ENCODE assay signal across 17 cellular contexts in genomic region chr5:78628260-78629024, GRCh38. TPM values are rescaled to one million over a fixed set of nuclear protein-coding genes. Genes with fewer than 3 reads are reported as not detected.
DNase-seq lines count a peak whose midpoint lies in the region; FAIRE-seq and TF ChIP-seq lines count a peak whose summit lies in the region.
"Had no signal": no experiment of that assay in that cellular context is flagged by ENCODE, and none has a peak within 500 bp of the region (broad histone marks: within the 10 kb centered on the region; RNA-seq: fewer than 3 reads in every experiment).

No MANE protein-coding gene starts in this region.

- H3K79me1 ChIP-seq in mesenchymal stem cell (replicated peaks; ENCODE audit: low read length, poor library complexity, severe bottlenecking) = peaks cover 30% of the 10 kb centered on the region

- H3K79me2 ChIP-seq in astrocyte (ENCODE audit: insufficient read depth, low read length) = peaks cover 48% of the 10 kb centered on the region

- H3K9ac ChIP-seq in astrocyte (ENCODE audit: low read length) (peak overlapping the region; percentile 2), mesenchymal stem cell (ENCODE audit: low read length) (no peak overlapping the region)

- H3K18ac ChIP-seq in mesenchymal stem cell (ENCODE audit: low read depth in 1 of 2, low read length in 2 of 2) = no peak overlapping the region

- H3K4me3 Mint-ChIP-seq in astrocyte (ENCODE audit: unreplicated experiment) = no peak overlapping the region
- H3K4me3 Mint-ChIP-seq in mesothelial cell of epicardium = no peak overlapping the region
- H3K4me3 Mint-ChIP-seq in activated T-helper 1 cell treated with anti-CD3 and anti-CD28 coated beads, Interleukin-12 subunit alpha, Interleukin-12 subunit beta, Interleukin-2, Interleukin-4 antibody, amounts not matched to agents 30 ng/mL and 10 ng/mL and 1 ng/mL, durations not matched to agents 14 hours and 24 hours and 36 hours = no peak overlapping the region
- H3K4me3 Mint-ChIP-seq: activated naive CD4-positive, alpha-beta T cell treated with anti-CD3 and anti-CD28 coated beads for 36 hours had no signal

- peaks cover 58% of the 10 kb centered on the region for H4K20me1 ChIP-seq in astrocyte (ENCODE audit: insufficient read depth, low read length)

- no peak overlapping the region for H2AK5ac ChIP-seq in mesenchymal stem cell (ENCODE audit: low read length, severe bottlenecking)

- POLR2A ChIA-PET in HEK293T (lab: Yijun Ruan, JAX) = interaction anchor here (1.1 kb wide), 1 partner anchor 20 kb away, joined by 3 read pairs; no protein-coding TSS in a partner anchor

- WGBS in mesenchymal stem cell = 39% methylated on average over 5 of the region's 5 CpGs

- FAIRE-seq in astrocyte (lab: Jason Lieb, UNC) = no peak
- FAIRE-seq: GM18507, H54 had no signal

- DNase-seq in HEK293T (ENCODE audit: extremely low spot score) (no peak), astrocyte (ENCODE audit: low read depth) (peak; percentile 70), mesothelial cell of epicardium (ENCODE audit: low spot score in 2 of 2, unreplicated experiment in 2 of 2) (no peak), tibial artery (no peak), mesenchymal stem cell (no peak)
- DNase-seq in activated effector memory CD4-positive, alpha-beta T cell treated with Interleukin-2 at 50 U/mL for 16 hours = no peak
- DNase-seq in activated T-helper 1 cell treated with anti-CD3 and anti-CD28 coated beads, Interleukin-12 subunit alpha, Interleukin-12 subunit beta, Interleukin-2, Interleukin-4 antibody, amounts not matched to agents 30 ng/mL and 10 ng/mL and 1 ng/mL, durations not matched to agents 14 hours and 24 hours and 36 hours (ENCODE audit: low spot score) = no peak
- DNase-seq: activated CD4-positive, alpha-beta T cell treated with anti-CD3 and anti-CD28 coated beads for 48 hours; activated CD8-positive, alpha-beta memory T cell treated with anti-CD3 and anti-CD28 coated beads, Interleukin-2, amount 50 U/mL, for 48 hours; activated naive CD4-positive, alpha-beta T cell treated with anti-CD3 and anti-CD28 coated beads for 36 hours; DMS 273 treated with DMSO at 0.1 percent for 48 hours; NCI-H187; NCI-H510A treated with DMSO at 0.1 percent for 48 hours; PC-3 had no signal

- H3K27me3 Mint-ChIP-seq in astrocyte (ENCODE audit: low read depth, unreplicated experiment) = no peaks in the 10 kb centered on the region
- H3K27me3 Mint-ChIP-seq in mesothelial cell of epicardium (ENCODE audit: low read depth) = no peaks in the 10 kb centered on the region
- peaks cover 14% of the 10 kb centered on the region for H3K27me3 Mint-ChIP-seq in activated T-helper 1 cell treated with anti-CD3 and anti-CD28 coated beads, Interleukin-12 subunit alpha, Interleukin-12 subunit beta, Interleukin-2, Interleukin-4 antibody, amounts not matched to agents 30 ng/mL and 10 ng/mL and 1 ng/mL, durations not matched to agents 14 hours and 24 hours and 36 hours (ENCODE audit: insufficient read depth)

- no peaks in the 10 kb centered on the region for H3K27me3 ChIP-seq in astrocyte (ENCODE audit: insufficient read depth, low read length)
- H3K27me3 ChIP-seq in tibial artery = no peaks in the 10 kb centered on the region
- no peaks in the 10 kb centered on the region for H3K27me3 ChIP-seq in mesenchymal stem cell (ENCODE audit: control insufficient read depth in 1 of 2, insufficient read depth in 1 of 2, low read length in 2 of 2)

- H3K36me3 Mint-ChIP-seq in astrocyte (ENCODE audit: low read depth, unreplicated experiment) = peaks cover 40% of the 10 kb centered on the region
- H3K36me3 Mint-ChIP-seq in mesothelial cell of epicardium = peaks cover 33% of the 10 kb centered on the region
- no peaks in the 10 kb centered on the region for H3K36me3 Mint-ChIP-seq in activated T-helper 1 cell treated with anti-CD3 and anti-CD28 coated beads, Interleukin-12 subunit alpha, Interleukin-12 subunit beta, Interleukin-2, Interleukin-4 antibody, amounts not matched to agents 30 ng/mL and 10 ng/mL and 1 ng/mL, durations not matched to agents 14 hours and 24 hours and 36 hours (ENCODE audit: low read depth)

- H3K36me3 ChIP-seq in astrocyte (ENCODE audit: insufficient read depth, low read length) = peaks cover 17% of the 10 kb centered on the region
- H3K36me3 ChIP-seq in tibial artery = peaks cover 14 to 37% (median 25%) of the 10 kb centered on the region in 3 donors
- peaks cover 31 to 76% of the 10 kb centered on the region in 2 experiments for H3K36me3 ChIP-seq in mesenchymal stem cell (ENCODE audit: control insufficient read depth in 1 of 2, insufficient read depth in 2 of 2, low read depth in 1 of 2, low read length in 2 of 2)

- peak overlapping the region in 1 of 2 experiments; percentile 80 for H3K23ac ChIP-seq in mesenchymal stem cell (ENCODE audit: low read length in 2 of 2)

- H2BK15ac ChIP-seq in mesenchymal stem cell (ENCODE audit: low read depth, poor library complexity, severe bottlenecking) = no peak overlapping the region

- no peak overlapping the region for H3K4ac ChIP-seq in mesenchymal stem cell (ENCODE audit: low read depth in 1 of 2, low read length in 2 of 2)

- H3K4me3 ChIP-seq in astrocyte (ENCODE audit: insufficient read depth, low read depth, low read length) = no peak overlapping the region
- H3K4me3 ChIP-seq in tibial artery = no peak overlapping the region
- no peak overlapping the region for H3K4me3 ChIP-seq in mesenchymal stem cell (ENCODE audit: insufficient read depth in 1 of 2, low read depth in 1 of 2, low read length in 2 of 2)
- H3K4me3 ChIP-seq: SK-N-MC had no signal

- H2AFZ ChIP-seq in astrocyte (ENCODE audit: low read depth, low read length) (no peak overlapping the region), mesenchymal stem cell (ENCODE audit: low read depth, low read length) (no peak overlapping the region)

- H2BK120ac ChIP-seq in mesenchymal stem cell (ENCODE audit: low read depth, low read length) = no peak overlapping the region

- CTCF ChIA-PET in HEK293T (lab: Yijun Ruan, JAX) = no interaction called here

- H3K9me3 ChIP-seq in astrocyte (ENCODE audit: insufficient read depth, low read depth, low read length) (no peaks in the 10 kb centered on the region), tibial artery (no peaks in the 10 kb centered on the region), mesenchymal stem cell (ENCODE audit: control insufficient read depth, low read length) (no peaks in the 10 kb centered on the region)

- TF ChIP-seq CTCF in astrocyte (IDR thresholded peaks at IDR 0.05; ENCODE audit: insufficient read depth, low read depth, low read length) (no peak), mesothelial cell of epicardium (IDR thresholded peaks at IDR 0.05; ENCODE audit: unreplicated experiment) (no peak), tibial artery (IDR thresholded peaks at IDR 0.05) (no peak)

- H3K4me1 ChIP-seq in astrocyte (ENCODE audit: insufficient read depth, low read length) (peaks cover 18% of the 10 kb centered on the region), tibial artery (peaks cover 0 to 57% (median 25%) of the 10 kb centered on the region in 4 donors), mesenchymal stem cell (ENCODE audit: control insufficient read depth, insufficient read depth, low read depth, low read length) (peaks cover 8% of the 10 kb centered on the region)

- H2BK5ac ChIP-seq in mesenchymal stem cell (ENCODE audit: low read depth, low read length, poor library complexity, severe bottlenecking) = no peak overlapping the region

- H4K8ac ChIP-seq in mesenchymal stem cell (ENCODE audit: low read length) = no peak overlapping the region

- H3K4me2 ChIP-seq in astrocyte (ENCODE audit: low read length) (peak overlapping the region; percentile 6), mesenchymal stem cell (ENCODE audit: low read length, poor library complexity, severe bottlenecking) (no peak overlapping the region)

- no peak overlapping the region for H4K91ac ChIP-seq in mesenchymal stem cell (ENCODE audit: low read length)

- intact Hi-C loops in tibial artery (cut with DNase I; ENCODE audit: low total_unique reads) = no loop called here
- intact Hi-C loops in activated T-helper 1 cell treated with anti-CD3 and anti-CD28 coated beads, Interleukin-12 subunit alpha, Interleukin-12 subunit beta, Interleukin-2, Interleukin-4 antibody, amounts not matched to agents 30 ng/mL and 10 ng/mL and 1 ng/mL, durations not matched to agents 14 hours and 24 hours and 36 hours (cut with micrococcal nuclease) = no loop called here

- H3K9me3 Mint-ChIP-seq in astrocyte (ENCODE audit: unreplicated experiment) = no peaks in the 10 kb centered on the region
- H3K9me3 Mint-ChIP-seq in mesothelial cell of epicardium = peaks cover 6% of the 10 kb centered on the region
- no peaks in the 10 kb centered on the region for H3K9me3 Mint-ChIP-seq in activated T-helper 1 cell treated with anti-CD3 and anti-CD28 coated beads, Interleukin-12 subunit alpha, Interleukin-12 subunit beta, Interleukin-2, Interleukin-4 antibody, amounts not matched to agents 30 ng/mL and 10 ng/mL and 1 ng/mL, durations not matched to agents 14 hours and 24 hours and 36 hours
- H3K9me3 Mint-ChIP-seq: activated naive CD4-positive, alpha-beta T cell treated with anti-CD3 and anti-CD28 coated beads for 36 hours had no signal

- H3K14ac ChIP-seq in mesenchymal stem cell (ENCODE audit: low read length in 2 of 2) = no peak overlapping the region

- H3K4me1 Mint-ChIP-seq in astrocyte (ENCODE audit: low read depth, unreplicated experiment) (peaks cover 22% of the 10 kb centered on the region), mesothelial cell of epicardium (peaks cover 50% of the 10 kb centered on the region)
- H3K4me1 Mint-ChIP-seq in activated T-helper 1 cell treated with anti-CD3 and anti-CD28 coated beads, Interleukin-12 subunit alpha, Interleukin-12 subunit beta, Interleukin-2, Interleukin-4 antibody, amounts not matched to agents 30 ng/mL and 10 ng/mL and 1 ng/mL, durations not matched to agents 14 hours and 24 hours and 36 hours (ENCODE audit: low read depth) = no peaks in the 10 kb centered on the region

- H2BK12ac ChIP-seq in mesenchymal stem cell (ENCODE audit: low read length in 2 of 2) = no peak overlapping the region

- H3K27ac Mint-ChIP-seq in astrocyte (ENCODE audit: unreplicated experiment) (no peak overlapping the region), mesothelial cell of epicardium (peak overlapping the region; percentile 7)
- H3K27ac Mint-ChIP-seq in activated T-helper 1 cell treated with anti-CD3 and anti-CD28 coated beads, Interleukin-12 subunit alpha, Interleukin-12 subunit beta, Interleukin-2, Interleukin-4 antibody, amounts not matched to agents 30 ng/mL and 10 ng/mL and 1 ng/mL, durations not matched to agents 14 hours and 24 hours and 36 hours = no peak overlapping the region
- H3K27ac Mint-ChIP-seq: activated naive CD4-positive, alpha-beta T cell treated with anti-CD3 and anti-CD28 coated beads for 36 hours had no signal

- H3K27ac ChIP-seq in astrocyte (ENCODE audit: low read depth, low read length) (no peak overlapping the region), tibial artery (peak overlapping the region; percentile 25 to 60), mesenchymal stem cell (ENCODE audit: low read length, poor library complexity, severe bottlenecking) (no peak overlapping the region)
- H3K27ac ChIP-seq: SK-N-MC had no signal

RNA-seq across cellular contexts. Expression of gene LHFPL2, which starts 20.1 kb away (rescaled TPM):
- total RNA-seq in astrocyte = 17.0 and 19.8 TPM in 2 replicates
- 41.7 to 43.1 TPM (median 42.1 TPM) in 3 replicates for total RNA-seq in mesothelial cell of epicardium
- total RNA-seq in activated T-helper 1 cell treated with anti-CD3 and anti-CD28 coated beads, Interleukin-12 subunit alpha, Interleukin-12 subunit beta, Interleukin-2, Interleukin-4 antibody, amounts not matched to agents 30 ng/mL and 10 ng/mL and 1 ng/mL, durations not matched to agents 14 hours and 24 hours and 36 hours = 0.08 and 0.47 TPM in 2 replicates
- 13.5 TPM for polyA plus RNA-seq in mesenchymal stem cell (2013, experiment 1 of 2)
- 11.5 TPM for polyA plus RNA-seq in mesenchymal stem cell (2013, experiment 2 of 2)
- total RNA-seq: activated naive CD4-positive, alpha-beta T cell treated with anti-CD3 and anti-CD28 coated beads for 36 hours had no signal

Comparison
In these comparisons a context has a peak if more than half of its experiments do, and no peak if none do; other contexts are left out.
1. H3K27ac ChIP-seq: peak in tibial artery (2 of 2); none in astrocyte (single experiment) and mesenchymal stem cell (single experiment).
2. RNA of gene LHFPL2, which starts 20.1 kb away (total RNA-seq): 41.7 to 43.1 TPM in mesothelial cell of epicardium and 17.0 to 19.8 TPM in astrocyte; 0.08 to 0.47 TPM in activated T-helper 1 cell treated with anti-CD3 and anti-CD28 coated beads, Interleukin-12 subunit alpha, Interleukin-12 subunit beta, Interleukin-2, Interleukin-4 antibody, amounts not matched to agents 30 ng/mL and 10 ng/mL and 1 ng/mL, durations not matched to agents 14 hours and 24 hours and 36 hours; every median in the first group is over 10 times any median in the second.